In the genomic region with DNA sequence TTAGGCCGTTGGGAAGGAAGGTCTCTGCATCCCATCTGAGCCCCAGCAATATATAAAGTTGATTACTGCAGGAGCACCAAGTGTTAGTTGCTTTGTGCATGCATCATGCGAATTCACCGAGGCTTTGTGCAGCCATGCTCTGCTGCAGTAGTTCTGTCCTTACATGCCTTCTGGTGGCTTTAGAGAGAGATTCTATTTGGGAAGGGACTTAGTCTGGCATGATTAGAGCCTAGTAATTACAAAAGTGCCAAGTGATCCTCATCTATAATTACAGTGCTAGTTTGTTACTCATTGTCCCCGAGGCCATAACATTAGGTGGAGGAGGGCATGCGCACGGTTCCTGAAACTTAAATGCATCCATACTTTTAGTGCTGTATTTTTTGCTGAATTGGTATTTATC, we compare ENCODE assay signal across 1 cellular context.
TF ChIP-seq lines count a peak whose summit lies in the region.

No MANE protein-coding gene starts in this region.

TF ChIP-seq in WTC11, 78 proteins besides CTCF, POLR2A, EP300 and RAD21 (continued from another document):
- TF ChIP-seq E2F5 (CRISPR knock-in tag; IDR thresholded peaks at IDR 0.05): no peak
- TF ChIP-seq, protein P1, sequence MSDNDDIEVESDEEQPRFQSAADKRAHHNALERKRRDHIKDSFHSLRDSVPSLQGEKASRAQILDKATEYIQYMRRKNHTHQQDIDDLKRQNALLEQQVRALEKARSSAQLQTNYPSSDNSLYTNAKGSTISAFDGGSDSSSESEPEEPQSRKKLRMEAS (CRISPR knock-in tag; IDR thresholded peaks at IDR 0.05): no peak
- TF ChIP-seq TEAD1 (CRISPR knock-in tag; IDR thresholded peaks at IDR 0.05): no peak
- TF ChIP-seq RELA (CRISPR knock-in tag; IDR thresholded peaks at IDR 0.05; ENCODE audit: borderline replicate concordance): no peak
TF ChIP-seq in WTC11: peak in this region for 0.
